9 cellular contexts compared by ENCODE assay signal in genomic region chr20:9359561-9360308, GRCh38.
DNase-seq lines count a peak whose midpoint lies in the region; ATAC-seq and TF ChIP-seq lines count a peak whose summit lies in the region.
"Had no signal": no experiment of that assay in that cellular context is flagged by ENCODE, and none has a peak within 500 bp of the region (broad histone marks: within the 10 kb centered on the region; RNA-seq: fewer than 3 reads in every experiment).

No MANE protein-coding gene starts in this region.

- TF ChIP-seq CTCF in foreskin keratinocyte (conservative IDR thresholded peaks at IDR 0.05) (peak; percentile 63), prostate gland (IDR thresholded peaks at IDR 0.05) (peak; percentile 30 to 62 (median 56))

- peaks cover 1 to 5% of the 10 kb centered on the region in 2 donors for H3K9me3 Mint-ChIP-seq in effector memory CD8-positive, alpha-beta T cell

- intact Hi-C loops in prostate gland (cut with DNase I): loop anchor here (1.0 to 10.0 kb wide), 4 partner anchors 292 to 605 kb away; partner anchors contain the start of gene PLCB4

- no peaks in the 10 kb centered on the region for H3K36me3 ChIP-seq in prostate gland

- no peaks in the 10 kb centered on the region for H3K4me1 ChIP-seq in foreskin keratinocyte
- H3K4me1 ChIP-seq in prostate gland (replicated peaks): no peaks in the 10 kb centered on the region

- H3K9me3 ChIP-seq in prostate gland: no peaks in the 10 kb centered on the region

- H3K27me3 ChIP-seq in foreskin keratinocyte (no peaks in the 10 kb centered on the region), prostate gland (replicated peaks; ENCODE audit: insufficient read depth) (no peaks in the 10 kb centered on the region)

- no peak overlapping the region for H3K4me3 Mint-ChIP-seq in effector memory CD8-positive, alpha-beta T cell
- H3K4me3 Mint-ChIP-seq: IgD-negative memory B cell had no signal

- H3K4me3 ChIP-seq in prostate gland: no peak overlapping the region

- in situ Hi-C loops in Caki2 (cut with HindIII; ENCODE audit: low pct_unique_long_range_greater_than_20kb, low sequenced_read_pairs): loop anchor here (25.0 kb wide), 2 partner anchors 497 to 597 kb away; no protein-coding TSS in a partner anchor
- in situ Hi-C loops in SK-MEL-5 (cut with HindIII; ENCODE audit: low pct_unique_long_range_greater_than_20kb, low sequenced_read_pairs): loop anchor here (10.0 kb wide), 1 partner anchor 585 kb away; no protein-coding TSS in a partner anchor

- no peak for TF ChIP-seq POLR2A in prostate gland (IDR thresholded peaks at IDR 0.05)

- H3K27ac Mint-ChIP-seq in effector memory CD8-positive, alpha-beta T cell: no peak overlapping the region
- H3K27ac Mint-ChIP-seq: IgD-negative memory B cell had no signal

- DNase-seq in Caki2 (ENCODE audit: low read depth) (peak; percentile 59), KG1 (lab: John Stamatoyannopoulos, UW) (peak; percentile 15), SK-MEL-5 (ENCODE audit: low read depth, low spot score) (peak; percentile 78), foreskin keratinocyte (peak; percentile 7 to 32), prostate gland (ENCODE audit: low spot score) (peak; percentile 47)
- no peak for DNase-seq in effector memory CD8-positive, alpha-beta T cell
- DNase-seq in stimulated activated CD4-positive, alpha-beta T cell treated with anti-CD3 and anti-CD28 coated beads, Interleukin-4, amount 100 ng/mL, for 24 hours: no peak

- ATAC-seq in foreskin keratinocyte: peak; percentile 41
- ATAC-seq in effector memory CD8-positive, alpha-beta T cell (replicated peaks): no peak
- no peak for ATAC-seq in HG02588 (IDR thresholded peaks at IDR 0.05; ENCODE audit: unreplicated experiment)

- H3K27ac ChIP-seq in foreskin keratinocyte (no peak overlapping the region), prostate gland (no peak overlapping the region)

- no peaks in the 10 kb centered on the region for H3K27me3 Mint-ChIP-seq in effector memory CD8-positive, alpha-beta T cell
- H3K27me3 Mint-ChIP-seq: IgD-negative memory B cell had no signal

- H3K36me3 Mint-ChIP-seq in effector memory CD8-positive, alpha-beta T cell (ENCODE audit: insufficient read depth): no peaks in the 10 kb centered on the region
- H3K36me3 Mint-ChIP-seq: IgD-negative memory B cell had no signal

- H3K4me1 Mint-ChIP-seq in effector memory CD8-positive, alpha-beta T cell (ENCODE audit: low read depth in 2 of 2): no peaks in the 10 kb centered on the region
- H3K4me1 Mint-ChIP-seq: IgD-negative memory B cell had no signal

- 45% methylated on average over 14 of the region's 14 CpGs for WGBS in prostate gland

Comparison
In these comparisons a context has a peak if more than half of its experiments do, and no peak if none do; other contexts are left out.
1. DNase-seq: peak in Caki2 (single experiment), KG1 (single experiment), SK-MEL-5 (single experiment), foreskin keratinocyte (2 of 2) and prostate gland (single experiment); none in effector memory CD8-positive, alpha-beta T cell (0 of 3) and stimulated activated CD4-positive, alpha-beta T cell treated with anti-CD3 and anti-CD28 coated beads, Interleukin-4, amount 100 ng/mL, for 24 hours (single experiment).